In genomic region chr1:28582248-28582615, GRCh38 we compare ENCODE assay signal across 1 cellular context.
TF ChIP-seq lines count a peak whose summit lies in the region.

No MANE protein-coding gene starts in this region.

TF ChIP-seq in HCT116, 20 proteins besides CTCF, POLR2A, EP300 and RAD21 (continued from another document):
- TF ChIP-seq, protein P1, sequence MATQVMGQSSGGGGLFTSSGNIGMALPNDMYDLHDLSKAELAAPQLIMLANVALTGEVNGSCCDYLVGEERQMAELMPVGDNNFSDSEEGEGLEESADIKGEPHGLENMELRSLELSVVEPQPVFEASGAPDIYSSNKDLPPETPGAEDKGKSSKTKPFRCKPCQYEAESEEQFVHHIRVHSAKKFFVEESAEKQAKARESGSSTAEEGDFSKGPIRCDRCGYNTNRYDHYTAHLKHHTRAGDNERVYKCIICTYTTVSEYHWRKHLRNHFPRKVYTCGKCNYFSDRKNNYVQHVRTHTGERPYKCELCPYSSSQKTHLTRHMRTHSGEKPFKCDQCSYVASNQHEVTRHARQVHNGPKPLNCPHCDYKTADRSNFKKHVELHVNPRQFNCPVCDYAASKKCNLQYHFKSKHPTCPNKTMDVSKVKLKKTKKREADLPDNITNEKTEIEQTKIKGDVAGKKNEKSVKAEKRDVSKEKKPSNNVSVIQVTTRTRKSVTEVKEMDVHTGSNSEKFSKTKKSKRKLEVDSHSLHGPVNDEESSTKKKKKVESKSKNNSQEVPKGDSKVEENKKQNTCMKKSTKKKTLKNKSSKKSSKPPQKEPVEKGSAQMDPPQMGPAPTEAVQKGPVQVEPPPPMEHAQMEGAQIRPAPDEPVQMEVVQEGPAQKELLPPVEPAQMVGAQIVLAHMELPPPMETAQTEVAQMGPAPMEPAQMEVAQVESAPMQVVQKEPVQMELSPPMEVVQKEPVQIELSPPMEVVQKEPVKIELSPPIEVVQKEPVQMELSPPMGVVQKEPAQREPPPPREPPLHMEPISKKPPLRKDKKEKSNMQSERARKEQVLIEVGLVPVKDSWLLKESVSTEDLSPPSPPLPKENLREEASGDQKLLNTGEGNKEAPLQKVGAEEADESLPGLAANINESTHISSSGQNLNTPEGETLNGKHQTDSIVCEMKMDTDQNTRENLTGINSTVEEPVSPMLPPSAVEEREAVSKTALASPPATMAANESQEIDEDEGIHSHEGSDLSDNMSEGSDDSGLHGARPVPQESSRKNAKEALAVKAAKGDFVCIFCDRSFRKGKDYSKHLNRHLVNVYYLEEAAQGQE (IDR thresholded peaks at IDR 0.05; ENCODE audit: low read depth), result no peak
- TF ChIP-seq CBX3 (IDR thresholded peaks at IDR 0.05; ENCODE audit: low read depth) (no peak), EZH2 (IDR thresholded peaks at IDR 0.05) (no peak), EZH2phosphoT487 (IDR thresholded peaks at IDR 0.05; ENCODE audit: borderline replicate concordance) (no peak), SRF (IDR thresholded peaks at IDR 0.05; ENCODE audit: low read depth) (no peak), FOSL1 (IDR thresholded peaks at IDR 0.05; ENCODE audit: low read depth) (no peak), TCF7L2 (IDR thresholded peaks at IDR 0.05; ENCODE audit: borderline replicate concordance, extremely low read depth, insufficient read depth, insufficient read length) (no peak), YY1 (IDR thresholded peaks at IDR 0.05; ENCODE audit: extremely low read depth, insufficient replicate concordance, low read depth, low read length) (no peak)
- TF ChIP-seq, protein P2, sequence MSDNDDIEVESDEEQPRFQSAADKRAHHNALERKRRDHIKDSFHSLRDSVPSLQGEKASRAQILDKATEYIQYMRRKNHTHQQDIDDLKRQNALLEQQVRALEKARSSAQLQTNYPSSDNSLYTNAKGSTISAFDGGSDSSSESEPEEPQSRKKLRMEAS (IDR thresholded peaks at IDR 0.05), result no peak
- TF ChIP-seq, protein P3, sequence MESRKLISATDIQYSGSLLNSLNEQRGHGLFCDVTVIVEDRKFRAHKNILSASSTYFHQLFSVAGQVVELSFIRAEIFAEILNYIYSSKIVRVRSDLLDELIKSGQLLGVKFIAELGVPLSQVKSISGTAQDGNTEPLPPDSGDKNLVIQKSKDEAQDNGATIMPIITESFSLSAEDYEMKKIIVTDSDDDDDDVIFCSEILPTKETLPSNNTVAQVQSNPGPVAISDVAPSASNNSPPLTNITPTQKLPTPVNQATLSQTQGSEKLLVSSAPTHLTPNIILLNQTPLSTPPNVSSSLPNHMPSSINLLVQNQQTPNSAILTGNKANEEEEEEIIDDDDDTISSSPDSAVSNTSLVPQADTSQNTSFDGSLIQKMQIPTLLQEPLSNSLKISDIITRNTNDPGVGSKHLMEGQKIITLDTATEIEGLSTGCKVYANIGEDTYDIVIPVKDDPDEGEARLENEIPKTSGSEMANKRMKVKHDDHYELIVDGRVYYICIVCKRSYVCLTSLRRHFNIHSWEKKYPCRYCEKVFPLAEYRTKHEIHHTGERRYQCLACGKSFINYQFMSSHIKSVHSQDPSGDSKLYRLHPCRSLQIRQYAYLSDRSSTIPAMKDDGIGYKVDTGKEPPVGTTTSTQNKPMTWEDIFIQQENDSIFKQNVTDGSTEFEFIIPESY (IDR thresholded peaks at IDR 0.05; ENCODE audit: extremely low read depth, insufficient replicate concordance, low read length), result no peak
